18 cellular contexts compared by ENCODE assay signal in genomic region chr17:46198233-46198632, GRCh38.
"Had no signal": no experiment of that assay in that cellular context is flagged by ENCODE, and none has a peak within 500 bp of the region (broad histone marks: within the 10 kb centered on the region; RNA-seq: fewer than 3 reads in every experiment).

No MANE protein-coding gene starts in this region.

- H3K27ac ChIP-seq: epithelial cell of prostate, heart left ventricle, prostate gland, right lobe of liver, suprapubic skin, upper lobe of left lung had no signal

- H3K4me2 ChIP-seq: smooth muscle cell had no signal

- H3K4me1 ChIP-seq: prostate gland had no signal

- H3K4me3 ChIP-seq: heart left ventricle, prostate gland, right lobe of liver, smooth muscle cell, suprapubic skin, upper lobe of left lung had no signal

- H3K4me3 Mint-ChIP-seq: immature natural killer cell; nephron progenitor cell; stimulated activated naive CD8-positive, alpha-beta T cell treated with anti-CD3 and anti-CD28 coated beads, Interleukin-15, Interleukin-2, amounts not matched to agents 100 ng/mL and 50 ng/mL, for 24 hours had no signal

- ATAC-seq: heart left ventricle, right lobe of liver had no signal

- H3K9me3 Mint-ChIP-seq: immature natural killer cell; stimulated activated naive CD8-positive, alpha-beta T cell treated with anti-CD3 and anti-CD28 coated beads, Interleukin-15, Interleukin-2, amounts not matched to agents 100 ng/mL and 50 ng/mL, for 24 hours had no signal

- FAIRE-seq: frontal cortex had no signal

- H3K27me3 ChIP-seq: heart left ventricle, right lobe of liver, suprapubic skin, upper lobe of left lung had no signal

- DNase-seq: activated CD4-positive, alpha-beta T cell treated with anti-CD3 and anti-CD28 coated beads, Interleukin-2, amount 50 U/mL, for 4 hours; activated CD4-positive, CD25-positive, alpha-beta regulatory T cell treated with anti-CD3 and anti-CD28 coated beads, Interleukin-2, amount 50 U/mL, for 72 hours; activated naive CD4-positive, alpha-beta T cell treated with anti-CD3 and anti-CD28 coated beads, Interleukin-2, amount 50 U/mL, for 16 hours; activated T-cell treated with anti-CD3 and anti-CD28 coated beads, Interleukin-2, amount 50 U/mL, for 1 hour; amniotic stem cell; effector memory CD4-positive, alpha-beta T cell; heart left ventricle; immature natural killer cell; nephron progenitor cell; right lobe of liver; T1000; upper lobe of left lung had no signal

- H3K36me3 ChIP-seq: heart left ventricle, prostate gland, right lobe of liver, suprapubic skin had no signal

- H3K9me3 ChIP-seq: heart left ventricle, prostate gland, right lobe of liver, suprapubic skin, upper lobe of left lung had no signal

- H3K27me3 Mint-ChIP-seq: stimulated activated naive CD8-positive, alpha-beta T cell treated with anti-CD3 and anti-CD28 coated beads, Interleukin-15, Interleukin-2, amounts not matched to agents 100 ng/mL and 50 ng/mL, for 24 hours had no signal

- H3K27ac Mint-ChIP-seq: nephron progenitor cell had no signal
